1 cellular context compared by ENCODE assay signal in genomic region chr6:3001146-3001772, GRCh38.
TF ChIP-seq lines count a peak whose summit lies in the region.

No MANE protein-coding gene starts in this region.

TF ChIP-seq in H1, 55 proteins besides CTCF, POLR2A, EP300 and RAD21:
- TF ChIP-seq ATF3 (IDR thresholded peaks at IDR 0.05; ENCODE audit: insufficient read depth, low read depth, low read length) (no peak), RBBP5 (IDR thresholded peaks at IDR 0.05; ENCODE audit: borderline replicate concordance, low read depth, low read length) (no peak)
